8 cellular contexts compared by ENCODE assay signal in the genomic region with DNA sequence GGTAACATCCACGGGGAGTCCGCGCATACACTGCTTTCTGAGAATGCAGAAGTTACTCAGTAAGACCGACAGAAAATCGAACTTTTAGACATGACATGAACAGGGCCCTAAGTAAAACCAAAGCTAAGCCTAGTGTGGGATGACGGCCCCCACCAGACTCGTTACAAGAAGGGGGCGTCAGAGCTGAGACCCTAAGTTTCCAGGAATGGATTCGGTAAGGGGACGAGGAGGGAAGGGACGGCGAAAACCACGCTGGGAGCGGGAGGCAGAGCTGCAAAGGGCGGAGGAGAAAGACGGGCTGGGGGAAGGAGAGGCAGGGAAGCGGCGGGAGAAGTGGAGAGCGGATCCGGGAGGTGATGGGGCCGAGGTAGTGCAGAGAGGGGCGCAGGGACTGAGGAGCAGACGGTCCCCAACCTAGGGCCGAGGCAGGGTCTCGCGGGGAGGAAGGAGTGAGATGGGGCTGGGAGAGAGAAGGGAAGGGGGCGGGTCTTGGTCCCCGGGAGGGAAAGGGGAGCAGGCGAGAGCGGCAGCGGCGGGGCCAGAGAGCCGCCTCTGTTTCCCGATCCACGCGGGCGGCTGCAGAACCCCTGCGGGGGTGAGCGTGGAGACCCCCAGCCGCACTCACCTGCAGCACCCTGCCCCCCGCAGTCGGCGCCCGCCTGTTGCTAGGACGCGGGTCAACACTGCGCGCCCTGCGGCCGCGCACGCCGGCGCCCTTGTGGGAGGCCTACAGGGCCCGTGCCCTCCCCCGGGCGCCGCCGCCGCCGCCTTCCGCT. TPM values are rescaled to one million over a fixed set of nuclear protein-coding genes. Genes with fewer than 3 reads are reported as not detected.
DNase-seq lines count a peak whose midpoint lies in the region; ATAC-seq and TF ChIP-seq lines count a peak whose summit lies in the region.

No MANE protein-coding gene starts in this region.

- TF ChIP-seq CTCF in Calu3 (IDR thresholded peaks at IDR 0.05; ENCODE audit: unreplicated experiment) (no peak), LNCaP clone FGC (IDR thresholded peaks at IDR 0.05; ENCODE audit: control insufficient read depth, extremely low read depth, insufficient read depth) (no peak), left ventricle myocardium inferior (IDR thresholded peaks at IDR 0.05; ENCODE audit: borderline replicate concordance) (no peak), parathyroid adenoma (IDR thresholded peaks at IDR 0.05) (no peak)

- H3K4me1 Mint-ChIP-seq in Calu3 (ENCODE audit: low read depth, unreplicated experiment) = peaks cover 9% of the 10 kb centered on the region

- H3K4me2 ChIP-seq in parathyroid adenoma (ENCODE audit: low read length) = peak overlapping the region; percentile 70

- intact Hi-C loops in Calu3 (cut with micrococcal nuclease; ENCODE audit: unreplicated experiment) = loop anchor here (10.0 kb wide), 1 partner anchor 116 kb away; no protein-coding TSS in a partner anchor
- intact Hi-C loops in left ventricle myocardium inferior (cut with micrococcal nuclease) = no loop called here

- peaks cover 15% of the 10 kb centered on the region for H3K36me3 Mint-ChIP-seq in Calu3 (ENCODE audit: insufficient read depth, unreplicated experiment)

- no peak overlapping the region for H3K9ac ChIP-seq in parathyroid adenoma

- CTCF ChIA-PET in Calu3 (lab: Charles Lee) = interaction anchor here (0.7 kb wide), 1 partner anchor 18 kb away, joined by 3 read pairs; no protein-coding TSS in a partner anchor

- H3K4me3 ChIP-seq in LNCaP clone FGC (ENCODE audit: low read depth, low read length) (peak overlapping the region; percentile 45), left ventricle myocardium inferior (peak overlapping the region; percentile 75), parathyroid adenoma (ENCODE audit: low read depth, low read length) (peak overlapping the region; percentile 61)

- H3K36me3 ChIP-seq in left ventricle myocardium inferior = no peaks in the 10 kb centered on the region
- no peaks in the 10 kb centered on the region for H3K36me3 ChIP-seq in parathyroid adenoma (ENCODE audit: control insufficient read depth, insufficient read depth, low read length)

- H3K27ac ChIP-seq in left ventricle myocardium inferior (replicated peaks) (no peak overlapping the region), parathyroid adenoma (no peak overlapping the region)

- DNase-seq in Calu3 = peak; percentile 33
- DNase-seq in LNCaP clone FGC (ENCODE audit: low read depth) = no peak
- DNase-seq in activated gamma-delta T cell treated with Interleukin-2 at 50 U/mL for 16 hours = peak; percentile 11
- DNase-seq in left ventricle myocardium inferior = peak; percentile 14
- no peak for DNase-seq in DMS153 treated with DMSO at 0.1 percent for 48 hours (lab: John Stamatoyannopoulos, UW; ENCODE audit: unreplicated experiment)

- H3K27me3 Mint-ChIP-seq in Calu3 (ENCODE audit: unreplicated experiment) = peaks cover 26% of the 10 kb centered on the region

- no TSS peak for BruUV-seq in Calu3 (replicated peaks; lab: Mats Ljungman, UMichigan)

- peaks cover 3% of the 10 kb centered on the region for H3K9me3 Mint-ChIP-seq in Calu3 (ENCODE audit: low read depth, unreplicated experiment)

- ATAC-seq in HG03354 (IDR thresholded peaks at IDR 0.05; ENCODE audit: poor library complexity, severe bottlenecking, unreplicated experiment) (no peak), GM18502 (IDR thresholded peaks at IDR 0.05; ENCODE audit: poor library complexity, unreplicated experiment) (no peak)

- H3K9me3 ChIP-seq in left ventricle myocardium inferior (replicated peaks) (no peaks in the 10 kb centered on the region), parathyroid adenoma (ENCODE audit: control insufficient read depth, low read length) (no peaks in the 10 kb centered on the region)

- H3K4me1 ChIP-seq in left ventricle myocardium inferior = peaks cover 12% of the 10 kb centered on the region
- no peaks in the 10 kb centered on the region for H3K4me1 ChIP-seq in parathyroid adenoma

- H3K27me3 ChIP-seq in left ventricle myocardium inferior (ENCODE audit: low read depth) (peaks cover 50% of the 10 kb centered on the region), parathyroid adenoma (ENCODE audit: control insufficient read depth, insufficient read depth, low read length) (no peaks in the 10 kb centered on the region)

- H3K27ac Mint-ChIP-seq in Calu3 (ENCODE audit: unreplicated experiment) = peak overlapping the region; percentile 70

- H2AFZ ChIP-seq in parathyroid adenoma = peak overlapping the region; percentile 76

- peak overlapping the region; percentile 97 for H3K4me3 Mint-ChIP-seq in Calu3 (ENCODE audit: low read depth, unreplicated experiment)

- H3K79me2 ChIP-seq in parathyroid adenoma = no peaks in the 10 kb centered on the region

RNA-seq across cellular contexts. Expression of a gene that starts 0.5 kb away (rescaled TPM):
- total RNA-seq in Calu3 (2022) (0.20 and 0.61 TPM in 2 replicates), left ventricle myocardium inferior (0.58 TPM)

Comparison
In these comparisons a context has a peak if more than half of its experiments do, and no peak if none do; other contexts are left out.
1. DNase-seq: peak in Calu3 (single experiment), activated gamma-delta T cell treated with Interleukin-2 at 50 U/mL for 16 hours (single experiment) and left ventricle myocardium inferior (single experiment); none in LNCaP clone FGC (single experiment) and DMS153 treated with DMSO at 0.1 percent for 48 hours (single experiment).
2. Peak in every context shown above with its lines, with median percentiles within 50 percentile points of each other: H3K4me3 ChIP-seq.